Comparison of ENCODE assay signal across 8 cellular contexts in genomic region chr17:74862108-74862901, GRCh38. TPM values are rescaled to one million over a fixed set of nuclear protein-coding genes. Genes with fewer than 3 reads are reported as not detected.
A peak's percentile ranks its signal among the peaks of the same experiment; 100 is the strongest.
DNase-seq lines count a peak whose midpoint lies in the region; ATAC-seq, FAIRE-seq and TF ChIP-seq lines count a peak whose summit lies in the region.

No MANE protein-coding gene starts in this region.

- DNase-seq in AG20443 (ENCODE audit: low spot score) (peak; percentile 75), H54 (ENCODE audit: insufficient read length, low spot score) (peak; percentile 87), SK-MEL-5 (ENCODE audit: low read depth, low spot score) (peak; percentile 84), heart right ventricle (peak; percentile 67 to 76), sciatic nerve (ENCODE audit: low spot score) (peak; percentile 88), occipital lobe (lab: John Stamatoyannopoulos, UW) (no peak)

- ATAC-seq in heart right ventricle = peak; percentile 23 to 53 (median 36)
- peak; percentile 57 for ATAC-seq in sciatic nerve
- ATAC-seq in GM19452 (IDR thresholded peaks at IDR 0.05; ENCODE audit: unreplicated experiment) = no peak

- intact Hi-C loops in heart right ventricle (cut with DNase I) (loop anchor here in 8 of 10 donors (1.0 to 10.0 kb wide), 9 partner anchors 70 to 208 kb away; partner anchors contain the start of gene NHERF1 (in 2 of the 8)), sciatic nerve (cut with DNase I) (no loop called here)

- no peaks in the 10 kb centered on the region for H3K9me3 Mint-ChIP-seq in activated naive CD4-positive, alpha-beta T cell treated with anti-CD3 and anti-CD28 coated beads, Interleukin-2, amount 50 U/mL, for 24 hours

- no peak overlapping the region for H3K27ac Mint-ChIP-seq in activated naive CD4-positive, alpha-beta T cell treated with anti-CD3 and anti-CD28 coated beads, Interleukin-2, amount 50 U/mL, for 24 hours

- H3K4me1 ChIP-seq in heart right ventricle = peaks cover 9 to 33% (median 26%) of the 10 kb centered on the region in 9 donors

- TF ChIP-seq POLR2A in H54 (IDR thresholded peaks at IDR 0.05; ENCODE audit: low read depth, low read length) = no peak

- peak; percentile 53 to 79 (median 73) for TF ChIP-seq CTCF in heart right ventricle (IDR thresholded peaks at IDR 0.05)

- no peak overlapping the region for H3K27ac ChIP-seq in heart right ventricle

- peaks cover 13% of the 10 kb centered on the region for H3K4me1 Mint-ChIP-seq in activated naive CD4-positive, alpha-beta T cell treated with anti-CD3 and anti-CD28 coated beads, Interleukin-2, amount 50 U/mL, for 24 hours

- H3K9me3 ChIP-seq in heart right ventricle = no peaks in the 10 kb centered on the region

- H3K27me3 Mint-ChIP-seq in activated naive CD4-positive, alpha-beta T cell treated with anti-CD3 and anti-CD28 coated beads, Interleukin-2, amount 50 U/mL, for 24 hours = peaks cover 19% of the 10 kb centered on the region

- peak overlapping the region in 8 of 10 donors; percentile 22 to 49 (median 32) for H3K4me3 ChIP-seq in heart right ventricle

- H3K27me3 ChIP-seq in heart right ventricle = peaks cover 24 to 54% (median 42%) of the 10 kb centered on the region in 7 donors

- in situ Hi-C loops in SK-MEL-5 (cut with HindIII; ENCODE audit: low pct_unique_long_range_greater_than_20kb, low sequenced_read_pairs) = no loop called here

- 42 to 47% methylated on average over 25 of the region's 25 CpGs for WGBS in heart right ventricle, 2 donors

- peak overlapping the region; percentile 63 for H3K4me3 Mint-ChIP-seq in activated naive CD4-positive, alpha-beta T cell treated with anti-CD3 and anti-CD28 coated beads, Interleukin-2, amount 50 U/mL, for 24 hours

- H3K36me3 ChIP-seq in heart right ventricle = peaks cover 0 to 5% (median 0%) of the 10 kb centered on the region in 9 donors

- no peak for FAIRE-seq in H54 (lab: Jason Lieb, UNC)

- no peaks in the 10 kb centered on the region for H3K36me3 Mint-ChIP-seq in activated naive CD4-positive, alpha-beta T cell treated with anti-CD3 and anti-CD28 coated beads, Interleukin-2, amount 50 U/mL, for 24 hours

RNA-seq across cellular contexts. Expression of gene GRIN2C, which starts 2.6 kb away (rescaled TPM):
- total RNA-seq in SK-MEL-5 (2014; rRNA removed; shearing (Covaris generic)) = 0.40 TPM in 1 of 2 replicates, not detected in the other
- polyA plus RNA-seq in SK-MEL-5 (2015; cell fraction: cytosol; rRNA removed) = 0.29 and 0.48 TPM in 2 replicates
- 0.80 and 0.94 TPM in 2 replicates for polyA plus RNA-seq in SK-MEL-5 (2015; cell fraction: nucleus; rRNA removed)
- under 1 TPM; 0.13 to 0.66 (median 0.27) TPM for total RNA-seq in heart right ventricle
- polyA plus RNA-seq in heart right ventricle = under 1 TPM; 0.44 to 0.61 TPM
- 0.98 TPM for total RNA-seq in sciatic nerve
- total RNA-seq in occipital lobe = 0.47 TPM

RNA-seq across cellular contexts. Expression of gene FDXR, which starts 10.5 kb away (rescaled TPM):
- total RNA-seq in SK-MEL-5 (2014; rRNA removed; shearing (Covaris generic)) = 42.4 and 48.1 TPM in 2 replicates
- polyA plus RNA-seq in SK-MEL-5 (2015; cell fraction: cytosol; rRNA removed) = 82.1 and 92.8 TPM in 2 replicates
- polyA plus RNA-seq in SK-MEL-5 (2015; cell fraction: nucleus; rRNA removed) = 85.8 and 117 TPM in 2 replicates
- total RNA-seq in heart right ventricle = 1 to 10 TPM; 2.4 to 6.3 (median 3.9) TPM
- 1 to 10 TPM; 3.3 to 5.3 TPM for polyA plus RNA-seq in heart right ventricle
- 6.3 TPM for total RNA-seq in sciatic nerve
- total RNA-seq in occipital lobe = 3.1 TPM

RNA-seq across cellular contexts. Expression of gene FADS6, which starts 31.1 kb away (rescaled TPM):
- not detected in 2 replicates for total RNA-seq in SK-MEL-5 (2014; rRNA removed; shearing (Covaris generic))
- polyA plus RNA-seq in SK-MEL-5 (2015; cell fraction: cytosol; rRNA removed) = not detected in 2 replicates
- not detected in 2 replicates for polyA plus RNA-seq in SK-MEL-5 (2015; cell fraction: nucleus; rRNA removed)
- total RNA-seq in heart right ventricle (not detected), sciatic nerve (not detected), occipital lobe (0.16 TPM)
- not detected for polyA plus RNA-seq in heart right ventricle
